Comparison of ENCODE assay signal across 16 cellular contexts in the genomic region with DNA sequence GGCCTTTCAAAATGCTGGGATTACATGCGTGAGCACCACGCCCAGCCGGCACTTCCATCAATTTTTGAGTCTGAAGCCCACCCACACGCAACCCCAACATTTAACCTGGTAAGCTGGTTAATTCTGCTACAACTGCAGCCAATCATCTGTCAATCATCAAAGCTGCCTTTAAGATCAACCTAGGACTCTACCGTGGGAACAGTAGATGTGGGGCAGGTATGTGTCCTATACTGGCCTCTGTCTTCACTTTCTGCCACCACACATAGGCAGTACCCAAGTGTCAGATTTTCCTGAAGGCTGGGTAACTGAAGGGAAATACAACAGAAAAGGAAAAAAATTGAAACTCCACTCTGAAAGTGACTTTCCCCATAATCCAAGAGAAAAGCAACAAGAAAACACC. TPM values are rescaled to one million over a fixed set of nuclear protein-coding genes. Genes with fewer than 3 reads are reported as not detected.
DNase-seq lines count a peak whose midpoint lies in the region; ATAC-seq lines count a peak whose summit lies in the region.
"Had no signal": no experiment of that assay in that cellular context is flagged by ENCODE, and none has a peak within 500 bp of the region (broad histone marks: within the 10 kb centered on the region; RNA-seq: fewer than 3 reads in every experiment).

No MANE protein-coding gene starts in this region.

- peak; percentile 50 for DNase-seq in activated CD4-positive, alpha-beta T cell treated with anti-CD3 and anti-CD28 coated beads, Interleukin-2, amount 10 ng/mL, durations not matched to agents 24 days and 14 days
- no peak for DNase-seq in activated CD4-positive, alpha-beta T cell treated with anti-CD3 and anti-CD28 coated beads for 4 hours
- DNase-seq in central memory CD8-positive, alpha-beta T cell (ENCODE audit: low spot score in 2 of 2): no peak
- no peak for DNase-seq in stimulated activated naive B cell treated with anti-CD40 and anti-IgM and Interleukin-4, amounts not matched to agents 10 μg/mL and 1 μg/mL and 100 μg/mL, for 72 hours
- DNase-seq in caudate nucleus (lab: John Stamatoyannopoulos, UW) (no peak), SJCRH30 (no peak)
- DNase-seq: DMS79 treated with DMSO at 0.1 percent for 48 hours, KBM-7, NCI-H1436 treated with DMSO at 0.1 percent for 48 hours, NCI-H2081, NCI-H2227 treated with DMSO at 0.1 percent for 48 hours, NCI-H526 had no signal

- no peaks in the 10 kb centered on the region for H3K9me3 ChIP-seq in SJCRH30 (replicated peaks)

- H3K9me3 Mint-ChIP-seq in activated CD4-positive, alpha-beta T cell treated with anti-CD3 and anti-CD28 coated beads, Interleukin-2, amount 10 ng/mL, durations not matched to agents 24 days and 14 days: peaks cover 11% of the 10 kb centered on the region
- peaks cover 0 to 10% (median 0%) of the 10 kb centered on the region in 3 donors for H3K9me3 Mint-ChIP-seq in IgD-negative memory B cell
- H3K9me3 Mint-ChIP-seq in central memory CD8-positive, alpha-beta T cell: no peaks in the 10 kb centered on the region
- H3K9me3 Mint-ChIP-seq in stimulated activated naive B cell treated with anti-CD40 and anti-IgM and Interleukin-4, amounts not matched to agents 10 μg/mL and 1 μg/mL and 100 μg/mL, for 72 hours: peaks cover 2 to 5% of the 10 kb centered on the region in 2 donors

- H3K4me3 Mint-ChIP-seq in activated CD4-positive, alpha-beta T cell treated with anti-CD3 and anti-CD28 coated beads, Interleukin-2, amount 10 ng/mL, durations not matched to agents 24 days and 14 days: no peak overlapping the region
- H3K4me3 Mint-ChIP-seq in IgD-negative memory B cell: peak overlapping the region in 1 of 4 donors; percentile 79
- H3K4me3 Mint-ChIP-seq in central memory CD8-positive, alpha-beta T cell: no peak overlapping the region
- no peak overlapping the region for H3K4me3 Mint-ChIP-seq in stimulated activated naive B cell treated with anti-CD40 and anti-IgM and Interleukin-4, amounts not matched to agents 10 μg/mL and 1 μg/mL and 100 μg/mL, for 72 hours

- peaks cover 26% of the 10 kb centered on the region for H3K36me3 Mint-ChIP-seq in activated CD4-positive, alpha-beta T cell treated with anti-CD3 and anti-CD28 coated beads, Interleukin-2, amount 10 ng/mL, durations not matched to agents 24 days and 14 days (ENCODE audit: low read depth)
- no peaks in the 10 kb centered on the region for H3K36me3 Mint-ChIP-seq in IgD-negative memory B cell
- peaks cover 8% of the 10 kb centered on the region for H3K36me3 Mint-ChIP-seq in central memory CD8-positive, alpha-beta T cell (ENCODE audit: insufficient read depth)
- H3K36me3 Mint-ChIP-seq in stimulated activated naive B cell treated with anti-CD40 and anti-IgM and Interleukin-4, amounts not matched to agents 10 μg/mL and 1 μg/mL and 100 μg/mL, for 72 hours: peaks cover 16 to 37% of the 10 kb centered on the region in 2 donors

- intact Hi-C loops in activated CD4-positive, alpha-beta T cell treated with anti-CD3 and anti-CD28 coated beads, Interleukin-2, amount 10 ng/mL, durations not matched to agents 24 days and 14 days (cut with micrococcal nuclease): no loop called here

- no peak overlapping the region for H3K27ac Mint-ChIP-seq in activated CD4-positive, alpha-beta T cell treated with anti-CD3 and anti-CD28 coated beads, Interleukin-2, amount 10 ng/mL, durations not matched to agents 24 days and 14 days
- H3K27ac Mint-ChIP-seq in IgD-negative memory B cell: peak overlapping the region in 2 of 3 donors; percentile 52 to 61
- H3K27ac Mint-ChIP-seq in central memory CD8-positive, alpha-beta T cell (ENCODE audit: low read depth): peak overlapping the region; percentile 26
- peak overlapping the region; percentile 27 for H3K27ac Mint-ChIP-seq in stimulated activated naive B cell treated with anti-CD40 and anti-IgM and Interleukin-4, amounts not matched to agents 10 μg/mL and 1 μg/mL and 100 μg/mL, for 72 hours

- ATAC-seq in central memory CD8-positive, alpha-beta T cell (replicated peaks; ENCODE audit: extremely low read depth, poor library complexity, severe bottlenecking): no peak
- no peak for ATAC-seq in stimulated activated naive B cell treated with anti-CD40 and anti-IgM and Interleukin-4, amounts not matched to agents 10 μg/mL and 1 μg/mL and 100 μg/mL, for 72 hours (replicated peaks)
- ATAC-seq in GM18511 (IDR thresholded peaks at IDR 0.05; ENCODE audit: unreplicated experiment): no peak

- H3K36me3 ChIP-seq in SJCRH30: no peaks in the 10 kb centered on the region

- H3K27ac ChIP-seq in caudate nucleus (ENCODE audit: low read depth, low read length) (no peak overlapping the region), SJCRH30 (no peak overlapping the region)
- H3K27ac ChIP-seq: C4-2B, HL-60 had no signal

- H3K27me3 ChIP-seq in SJCRH30: no peaks in the 10 kb centered on the region

- peaks cover 46% of the 10 kb centered on the region for H3K4me1 Mint-ChIP-seq in activated CD4-positive, alpha-beta T cell treated with anti-CD3 and anti-CD28 coated beads, Interleukin-2, amount 10 ng/mL, durations not matched to agents 24 days and 14 days
- H3K4me1 Mint-ChIP-seq in IgD-negative memory B cell: peaks cover 33 to 64% (median 35%) of the 10 kb centered on the region in 3 donors
- peaks cover 48% of the 10 kb centered on the region for H3K4me1 Mint-ChIP-seq in central memory CD8-positive, alpha-beta T cell
- peaks cover 46 to 66% of the 10 kb centered on the region in 2 donors for H3K4me1 Mint-ChIP-seq in stimulated activated naive B cell treated with anti-CD40 and anti-IgM and Interleukin-4, amounts not matched to agents 10 μg/mL and 1 μg/mL and 100 μg/mL, for 72 hours

- no peaks in the 10 kb centered on the region for H3K4me1 ChIP-seq in SJCRH30

- no peaks in the 10 kb centered on the region for H3K27me3 Mint-ChIP-seq in activated CD4-positive, alpha-beta T cell treated with anti-CD3 and anti-CD28 coated beads, Interleukin-2, amount 10 ng/mL, durations not matched to agents 24 days and 14 days
- H3K27me3 Mint-ChIP-seq in IgD-negative memory B cell: no peaks in the 10 kb centered on the region
- H3K27me3 Mint-ChIP-seq in central memory CD8-positive, alpha-beta T cell: no peaks in the 10 kb centered on the region
- H3K27me3 Mint-ChIP-seq in stimulated activated naive B cell treated with anti-CD40 and anti-IgM and Interleukin-4, amounts not matched to agents 10 μg/mL and 1 μg/mL and 100 μg/mL, for 72 hours: no peaks in the 10 kb centered on the region

- H3K4me3 ChIP-seq in SJCRH30: no peak overlapping the region

RNA-seq across cellular contexts. Expression of a gene that starts 22.3 kb away (rescaled TPM):
- total RNA-seq in activated CD4-positive, alpha-beta T cell treated with anti-CD3 and anti-CD28 coated beads, Interleukin-2, amount 10 ng/mL, durations not matched to agents 24 days and 14 days: 13.9 and 14.3 TPM in 2 replicates
- 14.0 TPM for polyA plus RNA-seq in IgD-negative memory B cell
- 7.8 and 11.6 TPM in 2 replicates for total RNA-seq in SJCRH30 (2014; rRNA removed; shearing (Covaris generic))
